In genomic region chr2:205806126-205806905, GRCh38 we compare ENCODE assay signal across 1 cellular context.
TF ChIP-seq lines count a peak whose summit lies in the region.

No MANE protein-coding gene starts in this region.

TF ChIP-seq in GM23338, 12 proteins besides CTCF, POLR2A, EP300 and RAD21 (continued from another document):
- TF ChIP-seq, protein P1, sequence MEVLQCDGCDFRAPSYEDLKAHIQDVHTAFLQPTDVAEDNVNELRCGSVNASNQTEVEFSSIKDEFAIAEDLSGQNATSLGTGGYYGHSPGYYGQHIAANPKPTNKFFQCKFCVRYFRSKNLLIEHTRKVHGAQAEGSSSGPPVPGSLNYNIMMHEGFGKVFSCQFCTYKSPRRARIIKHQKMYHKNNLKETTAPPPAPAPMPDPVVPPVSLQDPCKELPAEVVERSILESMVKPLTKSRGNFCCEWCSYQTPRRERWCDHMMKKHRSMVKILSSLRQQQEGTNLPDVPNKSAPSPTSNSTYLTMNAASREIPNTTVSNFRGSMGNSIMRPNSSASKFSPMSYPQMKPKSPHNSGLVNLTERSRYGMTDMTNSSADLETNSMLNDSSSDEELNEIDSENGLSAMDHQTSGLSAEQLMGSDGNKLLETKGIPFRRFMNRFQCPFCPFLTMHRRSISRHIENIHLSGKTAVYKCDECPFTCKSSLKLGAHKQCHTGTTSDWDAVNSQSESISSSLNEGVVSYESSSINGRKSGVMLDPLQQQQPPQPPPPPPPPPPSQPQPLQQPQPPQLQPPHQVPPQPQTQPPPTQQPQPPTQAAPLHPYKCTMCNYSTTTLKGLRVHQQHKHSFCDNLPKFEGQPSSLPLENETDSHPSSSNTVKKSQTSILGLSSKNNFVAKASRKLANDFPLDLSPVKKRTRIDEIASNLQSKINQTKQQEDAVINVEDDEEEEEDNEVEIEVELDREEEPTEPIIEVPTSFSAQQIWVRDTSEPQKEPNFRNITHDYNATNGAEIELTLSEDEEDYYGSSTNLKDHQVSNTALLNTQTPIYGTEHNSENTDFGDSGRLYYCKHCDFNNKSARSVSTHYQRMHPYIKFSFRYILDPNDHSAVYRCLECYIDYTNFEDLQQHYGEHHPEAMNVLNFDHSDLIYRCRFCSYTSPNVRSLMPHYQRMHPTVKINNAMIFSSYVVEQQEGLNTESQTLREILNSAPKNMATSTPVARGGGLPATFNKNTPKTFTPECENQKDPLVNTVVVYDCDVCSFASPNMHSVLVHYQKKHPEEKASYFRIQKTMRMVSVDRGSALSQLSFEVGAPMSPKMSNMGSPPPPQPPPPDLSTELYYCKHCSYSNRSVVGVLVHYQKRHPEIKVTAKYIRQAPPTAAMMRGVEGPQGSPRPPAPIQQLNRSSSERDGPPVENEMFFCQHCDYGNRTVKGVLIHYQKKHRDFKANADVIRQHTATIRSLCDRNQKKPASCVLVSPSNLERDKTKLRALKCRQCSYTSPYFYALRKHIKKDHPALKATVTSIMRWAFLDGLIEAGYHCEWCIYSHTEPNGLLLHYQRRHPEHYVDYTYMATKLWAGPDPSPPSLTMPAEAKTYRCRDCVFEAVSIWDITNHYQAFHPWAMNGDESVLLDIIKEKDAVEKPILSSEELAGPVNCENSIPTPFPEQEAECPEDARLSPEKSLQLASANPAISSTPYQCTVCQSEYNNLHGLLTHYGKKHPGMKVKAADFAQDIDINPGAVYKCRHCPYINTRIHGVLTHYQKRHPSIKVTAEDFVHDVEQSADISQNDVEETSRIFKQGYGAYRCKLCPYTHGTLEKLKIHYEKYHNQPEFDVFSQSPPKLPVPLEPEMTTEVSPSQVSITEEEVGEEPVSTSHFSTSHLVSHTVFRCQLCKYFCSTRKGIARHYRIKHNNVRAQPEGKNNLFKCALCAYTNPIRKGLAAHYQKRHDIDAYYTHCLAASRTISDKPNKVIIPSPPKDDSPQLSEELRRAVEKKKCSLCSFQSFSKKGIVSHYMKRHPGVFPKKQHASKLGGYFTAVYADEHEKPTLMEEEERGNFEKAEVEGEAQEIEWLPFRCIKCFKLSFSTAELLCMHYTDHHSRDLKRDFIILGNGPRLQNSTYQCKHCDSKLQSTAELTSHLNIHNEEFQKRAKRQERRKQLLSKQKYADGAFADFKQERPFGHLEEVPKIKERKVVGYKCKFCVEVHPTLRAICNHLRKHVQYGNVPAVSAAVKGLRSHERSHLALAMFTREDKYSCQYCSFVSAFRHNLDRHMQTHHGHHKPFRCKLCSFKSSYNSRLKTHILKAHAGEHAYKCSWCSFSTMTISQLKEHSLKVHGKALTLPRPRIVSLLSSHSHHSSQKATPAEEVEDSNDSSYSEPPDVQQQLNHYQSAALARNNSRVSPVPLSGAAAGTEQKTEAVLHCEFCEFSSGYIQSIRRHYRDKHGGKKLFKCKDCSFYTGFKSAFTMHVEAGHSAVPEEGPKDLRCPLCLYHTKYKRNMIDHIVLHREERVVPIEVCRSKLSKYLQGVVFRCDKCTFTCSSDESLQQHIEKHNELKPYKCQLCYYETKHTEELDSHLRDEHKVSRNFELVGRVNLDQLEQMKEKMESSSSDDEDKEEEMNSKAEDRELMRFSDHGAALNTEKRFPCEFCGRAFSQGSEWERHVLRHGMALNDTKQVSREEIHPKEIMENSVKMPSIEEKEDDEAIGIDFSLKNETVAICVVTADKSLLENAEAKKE (CRISPR knock-in tag; IDR thresholded peaks at IDR 0.05) = no peak
- TF ChIP-seq NANOG (IDR thresholded peaks at IDR 0.05; ENCODE audit: borderline replicate concordance) = no peak
- no peak for TF ChIP-seq ZNF331 (CRISPR knock-in tag; IDR thresholded peaks at IDR 0.05; ENCODE audit: low read depth)
- TF ChIP-seq STAT1 (IDR thresholded peaks at IDR 0.05; ENCODE audit: unreplicated experiment) = no peak
- no peak for TF ChIP-seq EZH2 (IDR thresholded peaks at IDR 0.05; ENCODE audit: low read depth, unreplicated experiment)
- TF ChIP-seq, protein P2, sequence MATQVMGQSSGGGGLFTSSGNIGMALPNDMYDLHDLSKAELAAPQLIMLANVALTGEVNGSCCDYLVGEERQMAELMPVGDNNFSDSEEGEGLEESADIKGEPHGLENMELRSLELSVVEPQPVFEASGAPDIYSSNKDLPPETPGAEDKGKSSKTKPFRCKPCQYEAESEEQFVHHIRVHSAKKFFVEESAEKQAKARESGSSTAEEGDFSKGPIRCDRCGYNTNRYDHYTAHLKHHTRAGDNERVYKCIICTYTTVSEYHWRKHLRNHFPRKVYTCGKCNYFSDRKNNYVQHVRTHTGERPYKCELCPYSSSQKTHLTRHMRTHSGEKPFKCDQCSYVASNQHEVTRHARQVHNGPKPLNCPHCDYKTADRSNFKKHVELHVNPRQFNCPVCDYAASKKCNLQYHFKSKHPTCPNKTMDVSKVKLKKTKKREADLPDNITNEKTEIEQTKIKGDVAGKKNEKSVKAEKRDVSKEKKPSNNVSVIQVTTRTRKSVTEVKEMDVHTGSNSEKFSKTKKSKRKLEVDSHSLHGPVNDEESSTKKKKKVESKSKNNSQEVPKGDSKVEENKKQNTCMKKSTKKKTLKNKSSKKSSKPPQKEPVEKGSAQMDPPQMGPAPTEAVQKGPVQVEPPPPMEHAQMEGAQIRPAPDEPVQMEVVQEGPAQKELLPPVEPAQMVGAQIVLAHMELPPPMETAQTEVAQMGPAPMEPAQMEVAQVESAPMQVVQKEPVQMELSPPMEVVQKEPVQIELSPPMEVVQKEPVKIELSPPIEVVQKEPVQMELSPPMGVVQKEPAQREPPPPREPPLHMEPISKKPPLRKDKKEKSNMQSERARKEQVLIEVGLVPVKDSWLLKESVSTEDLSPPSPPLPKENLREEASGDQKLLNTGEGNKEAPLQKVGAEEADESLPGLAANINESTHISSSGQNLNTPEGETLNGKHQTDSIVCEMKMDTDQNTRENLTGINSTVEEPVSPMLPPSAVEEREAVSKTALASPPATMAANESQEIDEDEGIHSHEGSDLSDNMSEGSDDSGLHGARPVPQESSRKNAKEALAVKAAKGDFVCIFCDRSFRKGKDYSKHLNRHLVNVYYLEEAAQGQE (IDR thresholded peaks at IDR 0.05; ENCODE audit: unreplicated experiment) = no peak
TF ChIP-seq in GM23338: peak in this region for 0.
